In the genomic region with DNA sequence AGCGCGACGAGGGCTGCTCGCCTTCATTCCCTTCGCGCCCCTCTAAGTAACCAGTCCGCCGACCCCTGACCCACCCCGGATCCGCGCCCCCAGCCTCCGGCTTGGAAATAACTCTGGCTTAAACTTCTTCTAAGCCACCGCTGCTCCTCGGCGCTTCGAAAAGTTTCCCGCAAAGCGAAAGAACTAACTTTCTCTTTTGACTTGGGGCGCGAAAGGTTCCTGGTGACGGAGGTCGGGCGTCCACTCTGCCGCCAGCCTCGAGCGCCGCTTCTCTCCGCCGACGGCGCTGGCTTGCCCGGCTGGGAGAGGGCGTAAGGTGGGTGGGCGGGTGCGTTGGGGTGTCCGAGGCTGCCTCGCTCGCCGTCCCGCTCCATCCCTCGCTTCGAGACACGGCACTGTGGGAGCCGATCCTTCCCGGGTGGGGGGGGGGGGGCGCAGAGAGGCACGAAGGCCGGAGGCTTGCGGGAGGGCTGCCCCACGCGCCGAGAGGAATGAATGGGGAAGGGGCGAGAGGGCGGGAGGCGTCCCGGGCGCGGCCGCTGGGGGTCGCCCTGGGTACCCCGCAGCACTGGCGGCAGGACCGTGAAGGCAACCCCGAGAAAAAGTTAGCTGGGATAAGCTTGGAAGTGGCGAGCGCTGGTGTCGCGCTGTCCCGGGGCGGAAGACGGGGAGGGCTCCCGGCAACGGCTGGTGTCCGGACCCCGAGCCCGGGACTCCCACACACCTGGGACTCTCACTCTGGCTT, we compare ENCODE assay signal across 8 cellular contexts. TPM values are rescaled to one million over a fixed set of nuclear protein-coding genes. Genes with fewer than 3 reads are reported as not detected.
DNase-seq lines count a peak whose midpoint lies in the region; ATAC-seq, FAIRE-seq and TF ChIP-seq lines count a peak whose summit lies in the region.

No MANE protein-coding gene starts in this region.

- no peak overlapping the region for H2AFZ ChIP-seq in HepG2 (ENCODE audit: low read length)

- DNase-seq in DMS79 (lab: John Stamatoyannopoulos, UW) (peak; percentile 24), Kasumi-1 (lab: John Stamatoyannopoulos, UW) (peak; percentile 43 to 44), activated B cell treated with CpG ODN at 0.5 μM for 24 hours (peak; percentile 55), colonic mucosa (peak; percentile 58), HepG2 (ENCODE audit: low spot score) (peak; percentile 36), OCI-M2 (lab: John Stamatoyannopoulos, UW; ENCODE audit: unreplicated experiment) (no peak)
- peak; percentile 48 for DNase-seq in stimulated activated CD4-positive, alpha-beta T cell treated with anti-CD3 and anti-CD28 coated beads, Interleukin-4, amount 100 ng/mL, for 24 hours

- H3K36me3 ChIP-seq in colonic mucosa: no peaks in the 10 kb centered on the region
- no peaks in the 10 kb centered on the region; a peak in 2 of 5 replicates for H3K36me3 ChIP-seq in HepG2 (replicated peaks in 1 of 2; ENCODE audit: control insufficient read depth in 1 of 2, insufficient read depth in 2 of 2, low read length in 2 of 2)

- TF ChIP-seq RAD21 in HepG2 (CRISPR knock-in tag; IDR thresholded peaks at IDR 0.05): peak; percentile 33; the same call in 1 of the 2 replicates

- CTCF ChIA-PET in activated B cell treated with CpG ODN at 0.5 μM for 24 hours (lab: Charles Lee): interaction anchor here (0.8 to 2.1 kb wide), 6 partner anchors 9 to 132 kb away, joined by 3 to 8 read pairs (median 3); no protein-coding TSS in a partner anchor
- CTCF ChIA-PET in HepG2 (lab: Yijun Ruan, JAX; ENCODE audit: low intra/inter-chr PET ratio, low total read pairs): no interaction called here

- H3K27ac ChIP-seq in colonic mucosa (peak overlapping the region; percentile 91), HepG2 (ENCODE audit: extremely low read length, insufficient read depth, low read length) (peak overlapping the region; percentile 60)

- 3% methylated on average over 23 of the region's 76 CpGs for WGBS in HepG2 (ENCODE audit: low lambda C conversion rate)

- peaks cover 5% of the 10 kb centered on the region for H3K36me3 Mint-ChIP-seq in activated B cell treated with CpG ODN at 0.5 μM for 24 hours (ENCODE audit: low read depth)

- H3K4me1 ChIP-seq in colonic mucosa: no peaks in the 10 kb centered on the region
- H3K4me1 ChIP-seq in HepG2 (ENCODE audit: insufficient read depth, low read length): peaks cover 48% of the 10 kb centered on the region

- H3K4me3 ChIP-seq in colonic mucosa (peak overlapping the region; percentile 71), HepG2 (replicated peaks in 1 of 3; ENCODE audit: insufficient read depth in 1 of 3, low read depth in 2 of 3, low read length in 3 of 3) (peak overlapping the region; percentile 76 to 83 (median 77))

- H3K9me3 Mint-ChIP-seq in activated B cell treated with CpG ODN at 0.5 μM for 24 hours: no peaks in the 10 kb centered on the region

- H3K4me3 Mint-ChIP-seq in activated B cell treated with CpG ODN at 0.5 μM for 24 hours: peak overlapping the region; percentile 95

- no peak for TF ChIP-seq CTCF in activated B cell treated with CpG ODN at 0.5 μM for 24 hours (IDR thresholded peaks at IDR 0.05)
- no peak for TF ChIP-seq CTCF in colonic mucosa (IDR thresholded peaks at IDR 0.05)
- peak; percentile 84 for TF ChIP-seq CTCF in HepG2 (CRISPR knock-in tag; IDR thresholded peaks at IDR 0.05)

- H3K9ac ChIP-seq in colonic mucosa (ENCODE audit: low read depth in 2 of 2, low read length in 2 of 2): peak overlapping the region; percentile 80 to 89
- H3K9ac ChIP-seq in HepG2 (ENCODE audit: insufficient read depth, low read depth, low read length): peak overlapping the region; percentile 91

- no peak for FAIRE-seq in HepG2 (lab: Jason Lieb, UNC)

- peak; percentile 12 for ATAC-seq in GM21529 (IDR thresholded peaks at IDR 0.05; ENCODE audit: unreplicated experiment)
- peak; percentile 20 for ATAC-seq in activated B cell treated with CpG ODN at 0.5 μM for 24 hours (ENCODE audit: low read depth)
- peak; percentile 63 for ATAC-seq in HepG2

- BruUV-seq in HepG2 (replicated peaks; lab: Mats Ljungman, UMichigan): no TSS peak

- H3K4me2 ChIP-seq in HepG2 (ENCODE audit: low read depth, low read length): peak overlapping the region; percentile 99

- H3K27me3 ChIP-seq in colonic mucosa (no peaks in the 10 kb centered on the region), HepG2 (ENCODE audit: control insufficient read depth in 1 of 2, insufficient read depth in 2 of 2, low read length in 2 of 2) (peaks cover 11 to 39% of the 10 kb centered on the region in 2 experiments)

- TF ChIP-seq POLR2A in HepG2 (IDR thresholded peaks at IDR 0.05; ENCODE audit: insufficient read depth in 1 of 2, low read depth in 2 of 2, low read length in 2 of 2): no peak

- H3K9me3 ChIP-seq in colonic mucosa (no peaks in the 10 kb centered on the region), HepG2 (ENCODE audit: low read length) (no peaks in the 10 kb centered on the region)

- H4K20me1 ChIP-seq in HepG2 (ENCODE audit: insufficient read depth, low read length): peaks cover 38% of the 10 kb centered on the region

- peaks cover 29% of the 10 kb centered on the region for H3K27me3 Mint-ChIP-seq in activated B cell treated with CpG ODN at 0.5 μM for 24 hours

- no peak for TF ChIP-seq EP300 in HepG2 (IDR thresholded peaks at IDR 0.05; ENCODE audit: low read depth in 2 of 2, low read length in 2 of 2)
- TF ChIP-seq EP300 in HepG2 (CRISPR knock-in tag; IDR thresholded peaks at IDR 0.05; ENCODE audit: borderline replicate concordance): no peak

- POLR2A ChIA-PET in activated B cell treated with CpG ODN at 0.5 μM for 24 hours (lab: Charles Lee) (interaction anchor here (0.6 to 4.4 kb wide), 27 partner anchors 9 to 912 kb away, joined by 3 to 70 read pairs (median 4); a partner anchor contains a TSS), HepG2 (lab: Yijun Ruan, JAX) (interaction anchor here (0.6 to 2.7 kb wide), 18 partner anchors 9 to 1055 kb away, joined by 3 to 33 read pairs (median 6); a partner anchor contains a TSS)

- peaks cover 18% of the 10 kb centered on the region for H3K79me2 ChIP-seq in HepG2 (ENCODE audit: insufficient read depth, low read length)

- H3K4me1 Mint-ChIP-seq in activated B cell treated with CpG ODN at 0.5 μM for 24 hours: peaks cover 34% of the 10 kb centered on the region

- peak overlapping the region; percentile 90 for H3K27ac Mint-ChIP-seq in activated B cell treated with CpG ODN at 0.5 μM for 24 hours

- intact Hi-C loops in activated B cell treated with CpG ODN at 0.5 μM for 24 hours (cut with micrococcal nuclease) (loop anchor here (1.0 to 2.0 kb wide), 11 partner anchors 13 to 574 kb away; a partner anchor contains a TSS), colonic mucosa (cut with DNase I) (loop anchor here (2.0 to 5.0 kb wide), 2 partner anchors 52 to 130 kb away; no protein-coding TSS in a partner anchor), HepG2 (cut with micrococcal nuclease; ENCODE audit: unreplicated experiment) (loop anchor here (1.0 kb wide), 1 partner anchor 132 kb away; no protein-coding TSS in a partner anchor)

- in situ Hi-C loops in HepG2 (cut with HindIII; ENCODE audit: extremely low pct_ligation_motif_present, low pct_unique_long_range_greater_than_20kb): no loop called here

TF ChIP-seq in HepG2, 621 proteins besides CTCF, POLR2A, EP300 and RAD21 (continues in another document):
- no peak for TF ChIP-seq MATR3 (CRISPR knock-in tag; IDR thresholded peaks at IDR 0.05)
- TF ChIP-seq HNRNPK (IDR thresholded peaks at IDR 0.05; ENCODE audit: low read depth, low read length, poor library complexity, severe bottlenecking): peak; percentile 65
- TF ChIP-seq SAP130 (CRISPR knock-in tag; IDR thresholded peaks at IDR 0.05; ENCODE audit: low read depth): peak; percentile 66
- TF ChIP-seq SMAD1 (CRISPR knock-in tag; IDR thresholded peaks at IDR 0.05; ENCODE audit: borderline replicate concordance, low read depth): no peak
- TF ChIP-seq ZSCAN31 (CRISPR knock-in tag; IDR thresholded peaks at IDR 0.05; ENCODE audit: low read depth): 0 out of 2 replicates have a peak, but pooled peaks have one; percentile 1

RNA-seq across cellular contexts. Expression of a gene that starts 0.6 kb away (rescaled TPM):
- total RNA-seq in activated B cell treated with CpG ODN at 0.5 μM for 24 hours: 13.1 and 16.8 TPM in 2 replicates
- 10 to 100 TPM; 17.7 to 34.0 TPM for total RNA-seq in colonic mucosa
- 3.6 and 5.0 TPM in 2 replicates for total RNA-seq in HepG2 (2016; rRNA removed; fragmentation: Illumina TruSeq; extraction: Trizol)
- total RNA-seq in HepG2 (2016; cell fraction: cytosol; rRNA removed; fragmentation: Illumina TruSeq; extraction: Trizol; ENCODE audit: low read depth): 1.9 and 2.6 TPM in 2 replicates
- total RNA-seq in HepG2 (2016; cell fraction: insoluble cytoplasmic fraction; rRNA removed; fragmentation: Illumina TruSeq; extraction: Trizol): 3.0 and 5.9 TPM in 2 replicates
- 3.1 and 3.3 TPM in 2 replicates for total RNA-seq in HepG2 (2016; cell fraction: membrane; rRNA removed; fragmentation: Illumina TruSeq; extraction: Trizol)
- 8.8 and 10.0 TPM in 2 replicates for total RNA-seq in HepG2 (2016; cell fraction: nucleus; rRNA removed; fragmentation: Illumina TruSeq; extraction: Trizol)
- 13.0 and 16.4 TPM in 2 replicates for polyA plus RNA-seq in HepG2 (2011; rRNA removed)
- polyA plus RNA-seq in HepG2 (2011; cell fraction: cytosol; rRNA removed): 8.2 and 12.1 TPM in 2 replicates
- polyA plus RNA-seq in HepG2 (2011; cell fraction: nucleus; rRNA removed): 25.9 and 26.8 TPM in 2 replicates
- 11.7 and 51.2 TPM in 2 replicates for polyA plus RNA-seq in HepG2 (2012)
- 1.0 and 1.1 TPM in 2 replicates for polyA plus RNA-seq in HepG2 (2016; cell fraction: cytosol; fragmentation: Illumina TruSeq; extraction: Trizol; ENCODE audit: low read depth)
- 4.8 and 6.8 TPM in 2 replicates for polyA plus RNA-seq in HepG2 (2016; cell fraction: insoluble cytoplasmic fraction; fragmentation: Illumina TruSeq; extraction: Trizol; ENCODE audit: low read depth)
- polyA plus RNA-seq in HepG2 (2016; cell fraction: membrane; fragmentation: Illumina TruSeq; extraction: Trizol; ENCODE audit: low read depth): 1.8 and 2.5 TPM in 2 replicates
- 13.0 and 17.6 TPM in 2 replicates for polyA plus RNA-seq in HepG2 (2016; cell fraction: nucleus; fragmentation: Illumina TruSeq; extraction: Trizol; ENCODE audit: insufficient read depth, low read depth)
- 17.2 and 17.6 TPM in 2 replicates for polyA minus RNA-seq in HepG2 (2011; rRNA and poly(A)+ RNA removed; ENCODE audit: low replicate concordance)
- polyA minus RNA-seq in HepG2 (2011; cell fraction: cytosol; rRNA and poly(A)+ RNA removed): 5.8 and 9.3 TPM in 2 replicates
- polyA minus RNA-seq in HepG2 (2011; cell fraction: nucleus; rRNA and poly(A)+ RNA removed): 30.1 and 52.5 TPM in 2 replicates

Comparison
In these comparisons a context has a peak if more than half of its experiments do, and no peak if none do; other contexts are left out.
1. ATAC-seq: peak in every context shown above with its lines; median percentile 63 in HepG2; 20 in activated B cell treated with CpG ODN at 0.5 μM for 24 hours; 12 in GM21529.